20 cellular contexts compared by ENCODE assay signal in the genomic region with DNA sequence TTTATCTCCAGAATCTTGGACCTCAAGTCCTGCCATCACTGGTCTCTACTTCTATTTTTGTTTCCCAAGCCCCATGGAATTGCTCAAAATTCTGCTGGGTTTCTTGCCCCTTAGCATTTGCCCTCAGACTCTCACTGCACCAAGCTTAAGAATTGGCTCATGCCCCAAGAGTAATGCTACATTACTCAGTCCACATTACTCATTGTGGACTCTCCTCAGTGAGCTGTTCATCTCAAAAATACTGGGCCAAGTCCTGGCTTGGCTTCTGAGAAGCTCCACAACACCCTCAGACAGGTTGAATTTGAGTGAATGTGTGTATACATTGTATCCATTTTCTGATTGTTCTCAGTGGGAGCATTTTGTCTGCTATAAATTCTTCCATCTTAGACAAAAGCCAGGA.
DNase-seq lines count a peak whose midpoint lies in the region; ATAC-seq lines count a peak whose summit lies in the region.
"Had no signal": no experiment of that assay in that cellular context is flagged by ENCODE, and none has a peak within 500 bp of the region (broad histone marks: within the 10 kb centered on the region; RNA-seq: fewer than 3 reads in every experiment).

No MANE protein-coding gene starts in this region.

- H3K27ac ChIP-seq in epithelial cell of prostate, result no peak overlapping the region
- H3K27ac ChIP-seq: dorsolateral prefrontal cortex, lower lobe of right lung, pancreas had no signal

- no peak for ATAC-seq in HG03159 (IDR thresholded peaks at IDR 0.05; ENCODE audit: unreplicated experiment)
- no peak for ATAC-seq in GM18907 (IDR thresholded peaks at IDR 0.05; ENCODE audit: unreplicated experiment)
- ATAC-seq: lower lobe of right lung; pancreas; sciatic nerve; stimulated activated memory B cell treated with anti-CD40 and anti-IgM and Interleukin-4, amounts not matched to agents 10 μg/mL and 1 μg/mL and 100 μg/mL, for 72 hours; T-helper 17 cell had no signal

- DNase-seq in ELR (ENCODE audit: low read depth) (peak; percentile 22), RKO (ENCODE audit: low spot score) (peak; percentile 26), epithelial cell of prostate (ENCODE audit: low read depth, low spot score) (peak; percentile 37), kidney tubule cell (ENCODE audit: low spot score) (peak; percentile 48), SHP77 treated with DMSO at 0.1 percent for 48 hours (lab: John Stamatoyannopoulos, UW) (no peak), midbrain (lab: John Stamatoyannopoulos, UW) (no peak)
- DNase-seq: activated naive CD8-positive, alpha-beta T cell treated with anti-CD3 and anti-CD28 coated beads for 36 hours; activated T-cell treated with anti-CD3 and anti-CD28 coated beads, Interleukin-2, amount 50 U/mL, for 48 hours; caudate nucleus; CD8-positive, alpha-beta memory T cell; dorsolateral prefrontal cortex; lower lobe of right lung; NCI-H2029; NCI-H510A treated with DMSO at 0.1 percent for 48 hours; pancreas; T-helper 17 cell had no signal

Comparison
In these comparisons a context has a peak if more than half of its experiments do, and no peak if none do; other contexts are left out.
1. DNase-seq: peak in ELR (single experiment), RKO (single experiment), epithelial cell of prostate (single experiment) and kidney tubule cell (single experiment); none in SHP77 treated with DMSO at 0.1 percent for 48 hours (single experiment) and midbrain (single experiment).